In the genomic region with DNA sequence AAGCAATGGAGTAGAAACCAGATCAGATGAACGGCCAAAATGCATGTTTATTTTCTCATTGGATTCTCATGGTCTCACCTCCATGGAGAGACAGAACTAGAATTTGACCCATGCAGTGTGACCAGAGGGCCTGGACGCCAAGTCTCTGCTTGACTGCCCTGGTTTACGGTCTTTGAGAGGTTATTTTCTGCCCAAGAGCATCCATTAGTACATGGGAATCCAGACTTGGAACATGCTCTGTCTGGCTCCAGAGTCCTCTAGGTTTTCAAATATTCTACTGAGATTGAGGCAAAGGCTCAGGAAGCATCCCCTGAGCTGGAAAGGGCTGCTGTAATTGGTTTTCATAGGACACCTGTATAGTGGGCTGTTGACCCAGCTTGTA, we compare ENCODE assay signal across 10 cellular contexts. TPM values are rescaled to one million over a fixed set of nuclear protein-coding genes. Genes with fewer than 3 reads are reported as not detected.
A peak's percentile ranks its signal among the peaks of the same experiment; 100 is the strongest.
DNase-seq lines count a peak whose midpoint lies in the region; ATAC-seq, FAIRE-seq and TF ChIP-seq lines count a peak whose summit lies in the region.
"Had no signal": no experiment of that assay in that cellular context is flagged by ENCODE, and none has a peak within 500 bp of the region (broad histone marks: within the 10 kb centered on the region; RNA-seq: fewer than 3 reads in every experiment).

No MANE protein-coding gene starts in this region.

- H3K27ac Mint-ChIP-seq in CD4-positive, CD25-positive, alpha-beta regulatory T cell: peak overlapping the region; percentile 24 to 78 (median 72)
- H3K27ac Mint-ChIP-seq in naive B cell (peak overlapping the region in 4 of 6 donors; percentile 18 to 92 (median 65)), nephron progenitor cell (no peak overlapping the region)
- H3K27ac Mint-ChIP-seq: progenitor cell of endocrine pancreas had no signal

- no peak for FAIRE-seq in frontal cortex (lab: Jason Lieb, UNC)

- DNase-seq in CD4-positive, CD25-positive, alpha-beta regulatory T cell: no peak
- DNase-seq in adipocyte (ENCODE audit: low read depth): no peak
- no peak for DNase-seq in naive B cell
- no peak for DNase-seq in GM19238 (ENCODE audit: insufficient read length, low spot score)
- no peak for DNase-seq in nephron progenitor cell
- no peak for DNase-seq in frontal cortex (ENCODE audit: low spot score in 2 of 2)
- DNase-seq: stimulated activated naive CD4-positive, alpha-beta T cell treated with Interleukin-2 at 50 U/mL for 16 hours had no signal

- peaks cover 8% of the 10 kb centered on the region for H3K27me3 Mint-ChIP-seq in CD4-positive, CD25-positive, alpha-beta regulatory T cell
- H3K27me3 Mint-ChIP-seq in naive B cell (no peaks in the 10 kb centered on the region), nephron progenitor cell (ENCODE audit: low read depth, poor library complexity) (no peaks in the 10 kb centered on the region)
- H3K27me3 Mint-ChIP-seq: progenitor cell of endocrine pancreas had no signal

- no peaks in the 10 kb centered on the region for H3K27me3 ChIP-seq in CD4-positive, CD25-positive, alpha-beta regulatory T cell (ENCODE audit: control insufficient read depth, insufficient read depth, low read length)
- H3K27me3 ChIP-seq in adipocyte (replicated peaks; ENCODE audit: control insufficient read depth, insufficient read depth, low read length): no peaks in the 10 kb centered on the region

- H3K4me3 Mint-ChIP-seq in CD4-positive, CD25-positive, alpha-beta regulatory T cell: peak overlapping the region in 3 of 4 donors; percentile 78 to 92 (median 78)
- H3K4me3 Mint-ChIP-seq in naive B cell (peak overlapping the region; percentile 72 to 93 (median 84)), nephron progenitor cell (no peak overlapping the region)

- H3K9me3 Mint-ChIP-seq in CD4-positive, CD25-positive, alpha-beta regulatory T cell: peaks cover 0 to 6% (median 2%) of the 10 kb centered on the region in 7 donors
- peaks cover 0 to 9% (median 0%) of the 10 kb centered on the region in 7 donors for H3K9me3 Mint-ChIP-seq in naive B cell
- peaks cover 30% of the 10 kb centered on the region for H3K9me3 Mint-ChIP-seq in nephron progenitor cell

- H3K9ac ChIP-seq in adipocyte (ENCODE audit: low read length): peak overlapping the region; percentile 78

- peaks cover 14% of the 10 kb centered on the region for H3K4me1 ChIP-seq in CD4-positive, CD25-positive, alpha-beta regulatory T cell (ENCODE audit: control insufficient read depth, insufficient read depth, low read length, poor library complexity, severe bottlenecking)
- peaks cover 25% of the 10 kb centered on the region for H3K4me1 ChIP-seq in adipocyte (ENCODE audit: control insufficient read depth, insufficient read depth, low read length)

- no peak overlapping the region for H3K27ac ChIP-seq in CD4-positive, CD25-positive, alpha-beta regulatory T cell (ENCODE audit: insufficient read depth, low read length, poor library complexity, severe bottlenecking)

- peak overlapping the region; percentile 84 for H3K4me3 ChIP-seq in CD4-positive, CD25-positive, alpha-beta regulatory T cell (ENCODE audit: low read depth, low read length)
- H3K4me3 ChIP-seq in adipocyte (ENCODE audit: low read length): peak overlapping the region; percentile 72

- peaks cover 4 to 11% (median 8%) of the 10 kb centered on the region in 4 donors for H3K4me1 Mint-ChIP-seq in CD4-positive, CD25-positive, alpha-beta regulatory T cell
- peaks cover 10 to 20% (median 11%) of the 10 kb centered on the region in 3 donors for H3K4me1 Mint-ChIP-seq in naive B cell
- peaks cover 15% of the 10 kb centered on the region for H3K4me1 Mint-ChIP-seq in nephron progenitor cell

- ATAC-seq in CD4-positive, CD25-positive, alpha-beta regulatory T cell (ENCODE audit: low read depth in 2 of 2): no peak
- ATAC-seq in GM21737 (IDR thresholded peaks at IDR 0.05; ENCODE audit: unreplicated experiment) (peak; percentile 16), naive B cell (ENCODE audit: low read depth in 2 of 2) (no peak), HG02763 (IDR thresholded peaks at IDR 0.05; ENCODE audit: unreplicated experiment) (no peak)

- no peak for TF ChIP-seq CTCF in nephron progenitor cell (IDR thresholded peaks at IDR 0.05)

- H3K36me3 ChIP-seq in CD4-positive, CD25-positive, alpha-beta regulatory T cell (ENCODE audit: control insufficient read depth, insufficient read depth, low read length): no peaks in the 10 kb centered on the region
- no peaks in the 10 kb centered on the region for H3K36me3 ChIP-seq in adipocyte (ENCODE audit: control insufficient read depth, insufficient read depth, low read length, severe bottlenecking)

- H3K36me3 Mint-ChIP-seq in CD4-positive, CD25-positive, alpha-beta regulatory T cell: no peaks in the 10 kb centered on the region
- H3K36me3 Mint-ChIP-seq in naive B cell: no peaks in the 10 kb centered on the region
- H3K36me3 Mint-ChIP-seq in nephron progenitor cell (ENCODE audit: low read depth): peaks cover 12% of the 10 kb centered on the region

- no peaks in the 10 kb centered on the region for H3K9me3 ChIP-seq in CD4-positive, CD25-positive, alpha-beta regulatory T cell (ENCODE audit: control insufficient read depth in 2 of 2, low read length in 2 of 2)
- H3K9me3 ChIP-seq in adipocyte (ENCODE audit: control insufficient read depth, low read length): no peaks in the 10 kb centered on the region

RNA-seq across cellular contexts. Expression of a gene that starts 45.4 kb away (rescaled TPM):
- total RNA-seq in CD4-positive, CD25-positive, alpha-beta regulatory T cell: 1.7 TPM
- 1 to 10 TPM; 1.1 to 2.9 (median 2.7) TPM for polyA plus RNA-seq in CD4-positive, CD25-positive, alpha-beta regulatory T cell
- 1 to 10 TPM; 2.8 to 7.2 (median 5.2) TPM for polyA plus RNA-seq in naive B cell (ENCODE audit: low read depth in 6 of 6)
- total RNA-seq in frontal cortex: 39.5 TPM

Comparison
In these comparisons a context has a peak if more than half of its experiments do, and no peak if none do; other contexts are left out.
1. RNA of a gene that starts 45.4 kb away (total RNA-seq): 39.5 TPM in frontal cortex (single experiment); 1.7 TPM in CD4-positive, CD25-positive, alpha-beta regulatory T cell (single experiment); every median in the first group is over 10 times any median in the second.